ENCODE assay signal across 1 cellular context in genomic region chr14:30600907-30601578, GRCh38.
TF ChIP-seq lines count a peak whose summit lies in the region.

No MANE protein-coding gene starts in this region.

TF ChIP-seq in H1, 55 proteins besides CTCF, POLR2A, EP300 and RAD21:
- TF ChIP-seq JUND (IDR thresholded peaks at IDR 0.05; ENCODE audit: low read length) (no peak), SP1 (IDR thresholded peaks at IDR 0.05; ENCODE audit: low read depth, low read length) (no peak), CREB1 (IDR thresholded peaks at IDR 0.05) (no peak), SRF (IDR thresholded peaks at IDR 0.05; ENCODE audit: low read depth, low read length) (no peak), NANOG (IDR thresholded peaks at IDR 0.05; ENCODE audit: insufficient read depth, low read depth, low read length, poor library complexity, severe bottlenecking) (no peak), BRCA1 (IDR thresholded peaks at IDR 0.05; ENCODE audit: low read depth, low read length) (no peak), RFX5 (IDR thresholded peaks at IDR 0.05; ENCODE audit: borderline replicate concordance, low read depth, low read length) (no peak), EGR1 (IDR thresholded peaks at IDR 0.05; ENCODE audit: borderline replicate concordance, low read depth, low read length) (no peak), TCF12 (IDR thresholded peaks at IDR 0.05; ENCODE audit: low read depth, low read length) (no peak), CBX8 (IDR thresholded peaks at IDR 0.05; ENCODE audit: borderline replicate concordance, low read depth, low read length) (no peak), ATF3 (IDR thresholded peaks at IDR 0.05; ENCODE audit: insufficient read depth, low read depth, low read length) (no peak), CHD1 (IDR thresholded peaks at IDR 0.05; ENCODE audit: low read depth, low read length) (no peak), RNF2 (IDR thresholded peaks at IDR 0.05; ENCODE audit: borderline replicate concordance, low read depth, low read length, missing control alignments, poor library complexity, severe bottlenecking) (no peak)
TF ChIP-seq in H1: peak in this region for 0.
